Comparison of ENCODE assay signal across 1 cellular context in the genomic region with DNA sequence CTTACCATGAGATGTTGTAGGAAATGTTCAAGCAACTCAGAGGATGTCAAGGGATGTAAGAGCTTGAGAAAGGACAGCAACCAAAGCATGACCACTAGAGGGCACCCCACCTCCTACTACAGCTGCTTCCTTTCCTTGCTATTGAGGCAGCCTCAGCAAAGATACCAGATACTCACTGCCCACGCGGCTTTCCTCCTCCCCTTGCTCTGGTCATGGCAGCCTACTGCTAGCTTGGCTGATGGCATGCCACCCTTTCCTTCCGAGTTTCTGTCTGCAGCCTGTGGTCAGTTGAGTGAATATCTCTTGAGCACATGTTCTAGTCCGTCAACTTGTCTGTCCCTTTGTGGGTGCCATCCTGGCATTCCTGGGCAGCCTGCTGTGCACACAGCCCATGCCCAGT.
TF ChIP-seq lines count a peak whose summit lies in the region.

No MANE protein-coding gene starts in this region.

TF ChIP-seq in GM12878, 131 proteins besides CTCF, POLR2A, EP300 and RAD21 (continues in another document):
- TF ChIP-seq NRF1 (conservative IDR thresholded peaks at IDR 0.05; ENCODE audit: low read depth, low read length) (no peak), IKZF2 (IDR thresholded peaks at IDR 0.05) (no peak), ETV6 (conservative IDR thresholded peaks at IDR 0.05 in 1 of 2, IDR thresholded peaks at IDR 0.05 in 1 of 2; ENCODE audit: borderline replicate concordance in 1 of 2, low read depth in 1 of 2) (no peak), NFXL1 (IDR thresholded peaks at IDR 0.05; ENCODE audit: borderline replicate concordance) (no peak), GABPA (IDR thresholded peaks at IDR 0.05; ENCODE audit: low read depth) (no peak), ZNF24 (IDR thresholded peaks at IDR 0.05) (no peak), SMC3 (IDR thresholded peaks at IDR 0.05; ENCODE audit: borderline replicate concordance, low read length) (peak; percentile 99), BMI1 (IDR thresholded peaks at IDR 0.05; ENCODE audit: borderline replicate concordance) (no peak), GATAD2B (conservative IDR thresholded peaks at IDR 0.05; ENCODE audit: low read depth) (no peak), MEF2B (IDR thresholded peaks at IDR 0.05; ENCODE audit: partially characterized antibody, poor library complexity, severe bottlenecking) (no peak), SREBF1 (IDR thresholded peaks at IDR 0.05; ENCODE audit: low read length) (no peak), POU2F2 (IDR thresholded peaks at IDR 0.05; ENCODE audit: borderline replicate concordance, low read depth, low read length) (0 out of 3 replicates have a peak, but pooled peaks have one; percentile 10), HDAC6 (IDR thresholded peaks at IDR 0.05; ENCODE audit: unreplicated experiment) (no peak), HDGF (IDR thresholded peaks at IDR 0.05) (peak; percentile 83), RCOR1 (conservative IDR thresholded peaks at IDR 0.05; ENCODE audit: low read depth, low read length) (no peak), ZZZ3 (IDR thresholded peaks at IDR 0.05; ENCODE audit: control insufficient read depth, insufficient read length, low read depth) (no peak), HCFC1 (IDR thresholded peaks at IDR 0.05; ENCODE audit: low read length) (no peak), SRF (IDR thresholded peaks at IDR 0.05; ENCODE audit: low read depth in 2 of 2, low read length in 2 of 2) (no peak), SUPT20H (IDR thresholded peaks at IDR 0.05; ENCODE audit: borderline replicate concordance, control insufficient read depth, low read depth, low read length) (no peak), CREB1 (IDR thresholded peaks at IDR 0.05; ENCODE audit: low read depth) (no peak), BRCA1 (IDR thresholded peaks at IDR 0.05; ENCODE audit: low read depth, low read length) (no peak), KAT2A (conservative IDR thresholded peaks at IDR 0.05; ENCODE audit: control insufficient read depth, low read depth, low read length) (no peak), TCF12 (IDR thresholded peaks at IDR 0.05; ENCODE audit: low read depth, low read length) (0 out of 2 replicates have a peak, but pooled peaks have one; percentile 31), WRNIP1 (IDR thresholded peaks at IDR 0.05; ENCODE audit: borderline replicate concordance, low read depth, low read length) (no peak), CHD1 (IDR thresholded peaks at IDR 0.05; ENCODE audit: low read depth, low read length) (no peak), BCL11A (IDR thresholded peaks at IDR 0.05; ENCODE audit: low read depth, low read length) (no peak), SMAD5 (IDR thresholded peaks at IDR 0.05; ENCODE audit: low read depth) (no peak), SUZ12 (IDR thresholded peaks at IDR 0.05; ENCODE audit: unreplicated experiment) (no peak), YBX1 (IDR thresholded peaks at IDR 0.05) (no peak), SREBF2 (IDR thresholded peaks at IDR 0.05; ENCODE audit: low read length) (no peak), MYC (IDR thresholded peaks at IDR 0.05; ENCODE audit: insufficient read depth, insufficient read length, insufficient replicate concordance, low read length, severe bottlenecking) (no peak), ZBED1 (IDR thresholded peaks at IDR 0.05; ENCODE audit: borderline replicate concordance) (no peak), SIN3A (IDR thresholded peaks at IDR 0.05; ENCODE audit: low read depth, low read length) (no peak), IKZF1 (conservative IDR thresholded peaks at IDR 0.05) (no peak), BACH1 (IDR thresholded peaks at IDR 0.05; ENCODE audit: borderline replicate concordance) (no peak)
- TF ChIP-seq, protein P1, sequence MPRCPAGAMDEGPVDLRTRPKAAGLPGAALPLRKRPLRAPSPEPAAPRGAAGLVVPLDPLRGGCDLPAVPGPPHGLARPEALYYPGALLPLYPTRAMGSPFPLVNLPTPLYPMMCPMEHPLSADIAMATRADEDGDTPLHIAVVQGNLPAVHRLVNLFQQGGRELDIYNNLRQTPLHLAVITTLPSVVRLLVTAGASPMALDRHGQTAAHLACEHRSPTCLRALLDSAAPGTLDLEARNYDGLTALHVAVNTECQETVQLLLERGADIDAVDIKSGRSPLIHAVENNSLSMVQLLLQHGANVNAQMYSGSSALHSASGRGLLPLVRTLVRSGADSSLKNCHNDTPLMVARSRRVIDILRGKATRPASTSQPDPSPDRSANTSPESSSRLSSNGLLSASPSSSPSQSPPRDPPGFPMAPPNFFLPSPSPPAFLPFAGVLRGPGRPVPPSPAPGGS (IDR thresholded peaks at IDR 0.05; ENCODE audit: borderline replicate concordance, insufficient read depth, low read depth, low read length, poor library complexity, severe bottlenecking), result no peak
- TF ChIP-seq, protein P2, sequence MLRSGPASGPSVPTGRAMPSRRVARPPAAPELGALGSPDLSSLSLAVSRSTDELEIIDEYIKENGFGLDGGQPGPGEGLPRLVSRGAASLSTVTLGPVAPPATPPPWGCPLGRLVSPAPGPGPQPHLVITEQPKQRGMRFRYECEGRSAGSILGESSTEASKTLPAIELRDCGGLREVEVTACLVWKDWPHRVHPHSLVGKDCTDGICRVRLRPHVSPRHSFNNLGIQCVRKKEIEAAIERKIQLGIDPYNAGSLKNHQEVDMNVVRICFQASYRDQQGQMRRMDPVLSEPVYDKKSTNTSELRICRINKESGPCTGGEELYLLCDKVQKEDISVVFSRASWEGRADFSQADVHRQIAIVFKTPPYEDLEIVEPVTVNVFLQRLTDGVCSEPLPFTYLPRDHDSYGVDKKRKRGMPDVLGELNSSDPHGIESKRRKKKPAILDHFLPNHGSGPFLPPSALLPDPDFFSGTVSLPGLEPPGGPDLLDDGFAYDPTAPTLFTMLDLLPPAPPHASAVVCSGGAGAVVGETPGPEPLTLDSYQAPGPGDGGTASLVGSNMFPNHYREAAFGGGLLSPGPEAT (IDR thresholded peaks at IDR 0.05; ENCODE audit: low read depth), result 0 out of 2 replicates have a peak, but pooled peaks have one; percentile 42
- TF ChIP-seq, protein P3, sequence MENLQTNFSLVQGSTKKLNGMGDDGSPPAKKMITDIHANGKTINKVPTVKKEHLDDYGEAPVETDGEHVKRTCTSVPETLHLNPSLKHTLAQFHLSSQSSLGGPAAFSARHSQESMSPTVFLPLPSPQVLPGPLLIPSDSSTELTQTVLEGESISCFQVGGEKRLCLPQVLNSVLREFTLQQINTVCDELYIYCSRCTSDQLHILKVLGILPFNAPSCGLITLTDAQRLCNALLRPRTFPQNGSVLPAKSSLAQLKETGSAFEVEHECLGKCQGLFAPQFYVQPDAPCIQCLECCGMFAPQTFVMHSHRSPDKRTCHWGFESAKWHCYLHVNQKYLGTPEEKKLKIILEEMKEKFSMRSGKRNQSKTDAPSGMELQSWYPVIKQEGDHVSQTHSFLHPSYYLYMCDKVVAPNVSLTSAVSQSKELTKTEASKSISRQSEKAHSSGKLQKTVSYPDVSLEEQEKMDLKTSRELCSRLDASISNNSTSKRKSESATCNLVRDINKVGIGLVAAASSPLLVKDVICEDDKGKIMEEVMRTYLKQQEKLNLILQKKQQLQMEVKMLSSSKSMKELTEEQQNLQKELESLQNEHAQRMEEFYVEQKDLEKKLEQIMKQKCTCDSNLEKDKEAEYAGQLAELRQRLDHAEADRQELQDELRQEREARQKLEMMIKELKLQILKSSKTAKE (IDR thresholded peaks at IDR 0.05; ENCODE audit: low read depth, poor library complexity, severe bottlenecking), result no peak
- TF ChIP-seq, protein P4, sequence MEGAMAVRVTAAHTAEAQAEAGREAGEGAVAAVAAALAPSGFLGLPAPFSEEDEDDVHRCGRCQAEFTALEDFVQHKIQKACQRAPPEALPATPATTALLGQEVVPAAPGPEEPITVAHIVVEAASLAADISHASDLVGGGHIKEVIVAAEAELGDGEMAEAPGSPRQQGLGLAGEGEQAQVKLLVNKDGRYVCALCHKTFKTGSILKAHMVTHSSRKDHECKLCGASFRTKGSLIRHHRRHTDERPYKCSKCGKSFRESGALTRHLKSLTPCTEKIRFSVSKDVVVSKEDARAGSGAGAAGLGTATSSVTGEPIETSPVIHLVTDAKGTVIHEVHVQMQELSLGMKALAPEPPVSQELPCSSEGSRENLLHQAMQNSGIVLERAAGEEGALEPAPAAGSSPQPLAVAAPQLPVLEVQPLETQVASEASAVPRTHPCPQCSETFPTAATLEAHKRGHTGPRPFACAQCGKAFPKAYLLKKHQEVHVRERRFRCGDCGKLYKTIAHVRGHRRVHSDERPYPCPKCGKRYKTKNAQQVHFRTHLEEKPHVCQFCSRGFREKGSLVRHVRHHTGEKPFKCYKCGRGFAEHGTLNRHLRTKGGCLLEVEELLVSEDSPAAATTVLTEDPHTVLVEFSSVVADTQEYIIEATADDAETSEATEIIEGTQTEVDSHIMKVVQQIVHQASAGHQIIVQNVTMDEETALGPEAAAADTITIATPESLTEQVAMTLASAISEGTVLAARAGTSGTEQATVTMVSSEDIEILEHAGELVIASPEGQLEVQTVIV (IDR thresholded peaks at IDR 0.05; ENCODE audit: borderline replicate concordance, partially characterized antibody), result no peak
- TF ChIP-seq, protein P5, sequence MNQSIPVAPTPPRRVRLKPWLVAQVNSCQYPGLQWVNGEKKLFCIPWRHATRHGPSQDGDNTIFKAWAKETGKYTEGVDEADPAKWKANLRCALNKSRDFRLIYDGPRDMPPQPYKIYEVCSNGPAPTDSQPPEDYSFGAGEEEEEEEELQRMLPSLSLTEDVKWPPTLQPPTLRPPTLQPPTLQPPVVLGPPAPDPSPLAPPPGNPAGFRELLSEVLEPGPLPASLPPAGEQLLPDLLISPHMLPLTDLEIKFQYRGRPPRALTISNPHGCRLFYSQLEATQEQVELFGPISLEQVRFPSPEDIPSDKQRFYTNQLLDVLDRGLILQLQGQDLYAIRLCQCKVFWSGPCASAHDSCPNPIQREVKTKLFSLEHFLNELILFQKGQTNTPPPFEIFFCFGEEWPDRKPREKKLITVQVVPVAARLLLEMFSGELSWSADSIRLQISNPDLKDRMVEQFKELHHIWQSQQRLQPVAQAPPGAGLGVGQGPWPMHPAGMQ (IDR thresholded peaks at IDR 0.05; ENCODE audit: borderline replicate concordance), result no peak
- TF ChIP-seq, protein P6, sequence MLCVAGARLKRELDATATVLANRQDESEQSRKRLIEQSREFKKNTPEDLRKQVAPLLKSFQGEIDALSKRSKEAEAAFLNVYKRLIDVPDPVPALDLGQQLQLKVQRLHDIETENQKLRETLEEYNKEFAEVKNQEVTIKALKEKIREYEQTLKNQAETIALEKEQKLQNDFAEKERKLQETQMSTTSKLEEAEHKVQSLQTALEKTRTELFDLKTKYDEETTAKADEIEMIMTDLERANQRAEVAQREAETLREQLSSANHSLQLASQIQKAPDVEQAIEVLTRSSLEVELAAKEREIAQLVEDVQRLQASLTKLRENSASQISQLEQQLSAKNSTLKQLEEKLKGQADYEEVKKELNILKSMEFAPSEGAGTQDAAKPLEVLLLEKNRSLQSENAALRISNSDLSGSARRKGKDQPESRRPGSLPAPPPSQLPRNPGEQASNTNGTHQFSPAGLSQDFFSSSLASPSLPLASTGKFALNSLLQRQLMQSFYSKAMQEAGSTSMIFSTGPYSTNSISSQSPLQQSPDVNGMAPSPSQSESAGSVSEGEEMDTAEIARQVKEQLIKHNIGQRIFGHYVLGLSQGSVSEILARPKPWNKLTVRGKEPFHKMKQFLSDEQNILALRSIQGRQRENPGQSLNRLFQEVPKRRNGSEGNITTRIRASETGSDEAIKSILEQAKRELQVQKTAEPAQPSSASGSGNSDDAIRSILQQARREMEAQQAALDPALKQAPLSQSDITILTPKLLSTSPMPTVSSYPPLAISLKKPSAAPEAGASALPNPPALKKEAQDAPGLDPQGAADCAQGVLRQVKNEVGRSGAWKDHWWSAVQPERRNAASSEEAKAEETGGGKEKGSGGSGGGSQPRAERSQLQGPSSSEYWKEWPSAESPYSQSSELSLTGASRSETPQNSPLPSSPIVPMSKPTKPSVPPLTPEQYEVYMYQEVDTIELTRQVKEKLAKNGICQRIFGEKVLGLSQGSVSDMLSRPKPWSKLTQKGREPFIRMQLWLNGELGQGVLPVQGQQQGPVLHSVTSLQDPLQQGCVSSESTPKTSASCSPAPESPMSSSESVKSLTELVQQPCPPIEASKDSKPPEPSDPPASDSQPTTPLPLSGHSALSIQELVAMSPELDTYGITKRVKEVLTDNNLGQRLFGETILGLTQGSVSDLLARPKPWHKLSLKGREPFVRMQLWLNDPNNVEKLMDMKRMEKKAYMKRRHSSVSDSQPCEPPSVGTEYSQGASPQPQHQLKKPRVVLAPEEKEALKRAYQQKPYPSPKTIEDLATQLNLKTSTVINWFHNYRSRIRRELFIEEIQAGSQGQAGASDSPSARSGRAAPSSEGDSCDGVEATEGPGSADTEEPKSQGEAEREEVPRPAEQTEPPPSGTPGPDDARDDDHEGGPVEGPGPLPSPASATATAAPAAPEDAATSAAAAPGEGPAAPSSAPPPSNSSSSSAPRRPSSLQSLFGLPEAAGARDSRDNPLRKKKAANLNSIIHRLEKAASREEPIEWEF (IDR thresholded peaks at IDR 0.05; ENCODE audit: insufficient replicate concordance, low read depth, low read length), result no peak
- TF ChIP-seq, protein P7, sequence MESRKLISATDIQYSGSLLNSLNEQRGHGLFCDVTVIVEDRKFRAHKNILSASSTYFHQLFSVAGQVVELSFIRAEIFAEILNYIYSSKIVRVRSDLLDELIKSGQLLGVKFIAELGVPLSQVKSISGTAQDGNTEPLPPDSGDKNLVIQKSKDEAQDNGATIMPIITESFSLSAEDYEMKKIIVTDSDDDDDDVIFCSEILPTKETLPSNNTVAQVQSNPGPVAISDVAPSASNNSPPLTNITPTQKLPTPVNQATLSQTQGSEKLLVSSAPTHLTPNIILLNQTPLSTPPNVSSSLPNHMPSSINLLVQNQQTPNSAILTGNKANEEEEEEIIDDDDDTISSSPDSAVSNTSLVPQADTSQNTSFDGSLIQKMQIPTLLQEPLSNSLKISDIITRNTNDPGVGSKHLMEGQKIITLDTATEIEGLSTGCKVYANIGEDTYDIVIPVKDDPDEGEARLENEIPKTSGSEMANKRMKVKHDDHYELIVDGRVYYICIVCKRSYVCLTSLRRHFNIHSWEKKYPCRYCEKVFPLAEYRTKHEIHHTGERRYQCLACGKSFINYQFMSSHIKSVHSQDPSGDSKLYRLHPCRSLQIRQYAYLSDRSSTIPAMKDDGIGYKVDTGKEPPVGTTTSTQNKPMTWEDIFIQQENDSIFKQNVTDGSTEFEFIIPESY (IDR thresholded peaks at IDR 0.05), result no peak
- TF ChIP-seq, protein P8, sequence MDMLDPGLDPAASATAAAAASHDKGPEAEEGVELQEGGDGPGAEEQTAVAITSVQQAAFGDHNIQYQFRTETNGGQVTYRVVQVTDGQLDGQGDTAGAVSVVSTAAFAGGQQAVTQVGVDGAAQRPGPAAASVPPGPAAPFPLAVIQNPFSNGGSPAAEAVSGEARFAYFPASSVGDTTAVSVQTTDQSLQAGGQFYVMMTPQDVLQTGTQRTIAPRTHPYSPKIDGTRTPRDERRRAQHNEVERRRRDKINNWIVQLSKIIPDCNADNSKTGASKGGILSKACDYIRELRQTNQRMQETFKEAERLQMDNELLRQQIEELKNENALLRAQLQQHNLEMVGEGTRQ (IDR thresholded peaks at IDR 0.05; ENCODE audit: borderline replicate concordance, low read depth, low read length), result no peak
- TF ChIP-seq, protein P9, sequence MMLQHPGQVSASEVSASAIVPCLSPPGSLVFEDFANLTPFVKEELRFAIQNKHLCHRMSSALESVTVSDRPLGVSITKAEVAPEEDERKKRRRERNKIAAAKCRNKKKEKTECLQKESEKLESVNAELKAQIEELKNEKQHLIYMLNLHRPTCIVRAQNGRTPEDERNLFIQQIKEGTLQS (IDR thresholded peaks at IDR 0.05; ENCODE audit: borderline replicate concordance, extremely low read depth, low read depth, low read length), result no peak
